35 cellular contexts compared by ENCODE assay signal in genomic region chr10:102211615-102212299, GRCh38. TPM values are rescaled to one million over a fixed set of nuclear protein-coding genes. Genes with fewer than 3 reads are reported as not detected.
"Had no signal": no experiment of that assay in that cellular context is flagged by ENCODE, and none has a peak within 500 bp of the region (broad histone marks: within the 10 kb centered on the region; RNA-seq: fewer than 3 reads in every experiment).

No MANE protein-coding gene starts in this region.

- DNase-seq: activated CD4-positive, alpha-beta T cell treated with anti-CD3 and anti-CD28 coated beads for 4 hours; activated CD4-positive, alpha-beta T cell treated with anti-CD3 and anti-CD28 coated beads, Interleukin-2, amount 50 U/mL, for 48 hours; activated CD8-positive, alpha-beta memory T cell treated with anti-CD3 and anti-CD28 coated beads, Interleukin-2, amount 50 U/mL, for 4 hours; activated effector memory CD4-positive, alpha-beta T cell treated with Interleukin-2 at 50 U/mL for 16 hours; activated naive CD4-positive, alpha-beta T cell treated with Interleukin-2 at 50 U/mL for 16 hours; activated T-cell treated with anti-CD3 and anti-CD28 coated beads, Interleukin-2, amount 50 U/mL, for 48 hours; aorta; body of pancreas; dermis blood vessel endothelial cell; effector CD4-positive, alpha-beta T cell; foreskin keratinocyte; heart left ventricle; hypothalamus; immature natural killer cell; naive B cell; nucleus accumbens; pancreas; retina; sigmoid colon; small intestine; stimulated activated CD4-positive, alpha-beta T cell treated with anti-CD3 and anti-CD28 coated beads, Interleukin-1b, Interleukin-23, amount 100 ng/mL, for 48 hours; stimulated activated CD4-positive, alpha-beta T cell treated with anti-CD3 and anti-CD28 coated beads, Interleukin-4, amount 100 ng/mL, for 4 hours; stimulated activated CD8-positive, alpha-beta memory T cell treated with anti-CD3 and anti-CD28 coated beads, Interleukin-4, amount 100 ng/mL, for 48 hours; stimulated activated naive B cell treated with anti-CD40 and anti-IgM and Interleukin-4, amounts not matched to agents 10 μg/mL and 1 μg/mL and 100 μg/mL, for 72 hours had no signal

- H3K27ac Mint-ChIP-seq: activated naive CD8-positive, alpha-beta T cell; immature natural killer cell; mesothelial cell of epicardium; naive B cell; stimulated activated naive B cell treated with anti-CD40 and anti-IgM and Interleukin-4, amounts not matched to agents 10 μg/mL and 1 μg/mL and 100 μg/mL, for 72 hours; WTC11 had no signal

- H3K36me3 ChIP-seq: esophagus muscularis mucosa, heart left ventricle, pancreas, prostate gland, sigmoid colon, tibial nerve had no signal

- H3K4me1 Mint-ChIP-seq: immature natural killer cell, neural crest cell, WTC11 had no signal

- H3K27me3 Mint-ChIP-seq: activated naive CD8-positive, alpha-beta T cell had no signal

- H3K27me3 ChIP-seq: body of pancreas, esophagus muscularis mucosa, foreskin keratinocyte, heart left ventricle, pancreas, sigmoid colon, tibial nerve had no signal

- H3K27ac ChIP-seq: body of pancreas, esophagus muscularis mucosa, foreskin keratinocyte, heart left ventricle, pancreas, prostate gland, sigmoid colon, tibial nerve had no signal

- H3K9me3 Mint-ChIP-seq: immature natural killer cell, neural crest cell had no signal

- H3K9me3 ChIP-seq: body of pancreas, esophagus muscularis mucosa, heart left ventricle, pancreas, prostate gland, tibial nerve had no signal

- H3K36me3 Mint-ChIP-seq: immature natural killer cell; mesothelial cell of epicardium; naive B cell; stimulated activated naive B cell treated with anti-CD40 and anti-IgM and Interleukin-4, amounts not matched to agents 10 μg/mL and 1 μg/mL and 100 μg/mL, for 72 hours; WTC11 had no signal

- H3K4me1 ChIP-seq: body of pancreas, foreskin keratinocyte, pancreas, prostate gland, sigmoid colon, tibial nerve had no signal

- ATAC-seq: body of pancreas; foreskin keratinocyte; heart left ventricle; pancreas; stimulated activated naive B cell treated with anti-CD40 and anti-IgM and Interleukin-4, amounts not matched to agents 10 μg/mL and 1 μg/mL and 100 μg/mL, for 72 hours; WTC11 had no signal

- H3K4me3 ChIP-seq: body of pancreas, esophagus muscularis mucosa, heart left ventricle, pancreas, prostate gland, sigmoid colon, tibial nerve had no signal

- H3K4me3 Mint-ChIP-seq: activated naive CD8-positive, alpha-beta T cell; immature natural killer cell; mesothelial cell of epicardium; naive B cell; neural crest cell; stimulated activated naive B cell treated with anti-CD40 and anti-IgM and Interleukin-4, amounts not matched to agents 10 μg/mL and 1 μg/mL and 100 μg/mL, for 72 hours; WTC11 had no signal

RNA-seq across cellular contexts. Expression of gene ELOVL3, which starts 14.3 kb away (rescaled TPM):
- total RNA-seq: activated CD8-positive, alpha-beta memory T cell treated with anti-CD3 and anti-CD28 coated beads for 36 hours; aorta; body of pancreas; dermis blood vessel endothelial cell; pancreas; temporal lobe; tibial nerve had no signal
- polyA plus RNA-seq: aorta, immature natural killer cell had no signal

RNA-seq across cellular contexts. Expression of gene PITX3, which starts 29.6 kb away (rescaled TPM):
- total RNA-seq: activated CD8-positive, alpha-beta memory T cell treated with anti-CD3 and anti-CD28 coated beads for 36 hours; aorta; body of pancreas; dermis blood vessel endothelial cell; esophagus muscularis mucosa; foreskin keratinocyte; lower leg skin; mesothelial cell of epicardium; neural crest cell; pancreas; prostate gland; sigmoid colon; temporal lobe; tibial nerve; ureter had no signal
- polyA plus RNA-seq: immature natural killer cell, pancreas, sigmoid colon, small intestine had no signal
